ENCODE assay signal across 8 cellular contexts in the genomic region with DNA sequence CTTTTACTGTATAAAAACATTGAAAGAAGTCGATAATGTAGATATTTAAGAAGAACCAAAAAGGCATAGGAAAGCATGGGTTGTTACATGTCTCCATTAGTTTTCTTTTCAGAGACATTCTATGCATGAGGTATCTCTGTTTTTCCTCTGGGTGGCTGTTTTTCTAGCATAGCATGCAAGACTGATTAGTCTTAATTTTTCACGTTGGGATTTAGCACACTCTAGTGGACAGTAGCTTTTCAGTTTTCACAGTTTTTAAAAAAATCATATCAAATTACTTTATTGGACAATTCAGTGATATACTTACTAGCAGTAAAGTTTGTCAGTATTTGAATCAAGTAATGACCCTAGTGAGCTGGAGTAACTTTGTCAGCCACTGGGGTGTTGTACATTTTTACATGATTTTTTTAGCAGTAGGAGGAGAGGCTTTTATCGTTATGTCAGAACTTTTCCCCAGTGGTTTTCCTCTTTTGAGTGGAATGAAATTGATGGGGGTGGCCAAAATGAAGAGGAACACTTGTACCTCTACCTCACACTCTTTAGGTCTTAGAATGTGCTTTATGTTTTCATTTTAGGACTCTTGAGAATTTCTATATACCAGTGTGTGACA.
DNase-seq lines count a peak whose midpoint lies in the region; ATAC-seq, FAIRE-seq and TF ChIP-seq lines count a peak whose summit lies in the region.

No MANE protein-coding gene starts in this region.

- ATAC-seq in GM21447 (IDR thresholded peaks at IDR 0.05; ENCODE audit: unreplicated experiment), result no peak

- H3K4me3 ChIP-seq in AG04449 (ENCODE audit: low read depth, low read length) (no peak overlapping the region), astrocyte of the spinal cord (ENCODE audit: low read depth, low read length) (no peak overlapping the region)

- POLR2A ChIA-PET in AG04449 (lab: Yijun Ruan, JAX), result no interaction called here

- CTCF ChIA-PET in AG04449 (lab: Yijun Ruan, JAX), result interaction anchor here (0.7 to 1.6 kb wide), 11 partner anchors 10 to 866 kb away, joined by 3 to 7 read pairs (median 3); no protein-coding TSS in a partner anchor

- no peak for FAIRE-seq in urothelium cell line (lab: Jason Lieb, UNC)

- in situ Hi-C loops in astrocyte of the spinal cord (cut with HindIII; ENCODE audit: low sequenced_read_pairs), result no loop called here

- DNase-seq in AG04449 (ENCODE audit: low read depth, low spot score) (no peak), NCI-H2196 (lab: John Stamatoyannopoulos, UW; ENCODE audit: unreplicated experiment) (peak; percentile 71), astrocyte of the spinal cord (ENCODE audit: low read depth, low spot score) (peak; percentile 65), kidney tubule cell (ENCODE audit: low spot score) (peak; percentile 53), urothelium cell line (ENCODE audit: low spot score) (peak; percentile 34), islet precursor cell (no peak)

- TF ChIP-seq CTCF in AG04449 (IDR thresholded peaks at IDR 0.05; ENCODE audit: insufficient read depth, low read length, missing control alignments) (peak; percentile 23), GM12873 (IDR thresholded peaks at IDR 0.05; ENCODE audit: insufficient read depth, low read depth, low read length, missing control alignments) (peak; percentile 39), astrocyte of the spinal cord (IDR thresholded peaks at IDR 0.05; ENCODE audit: low read depth, low read length) (peak; percentile 56)

Comparison
In these comparisons a context has a peak if more than half of its experiments do, and no peak if none do; other contexts are left out.
1. DNase-seq: peak in NCI-H2196 (single experiment), astrocyte of the spinal cord (single experiment), kidney tubule cell (single experiment) and urothelium cell line (single experiment); none in AG04449 (single experiment) and islet precursor cell (single experiment).
2. Peak in every context shown above with its lines, with median percentiles within 50 percentile points of each other: CTCF ChIP-seq.